In genomic region chr4:770022-770421, GRCh38 we compare ENCODE assay signal across 26 cellular contexts. TPM values are rescaled to one million over a fixed set of nuclear protein-coding genes. Genes with fewer than 3 reads are reported as not detected.
A peak's percentile ranks its signal among the peaks of the same experiment; 100 is the strongest.
DNase-seq lines count a peak whose midpoint lies in the region; ATAC-seq and TF ChIP-seq lines count a peak whose summit lies in the region.
"Had no signal": no experiment of that assay in that cellular context is flagged by ENCODE, and none has a peak within 500 bp of the region (broad histone marks: within the 10 kb centered on the region; RNA-seq: fewer than 3 reads in every experiment).

No MANE protein-coding gene starts in this region.

- H4K20me1 ChIP-seq in HCT116 (ENCODE audit: insufficient read depth) (peaks cover 10% of the 10 kb centered on the region; the same call in 1 of the 2 replicates), osteoblast (ENCODE audit: insufficient read depth, low read length) (peaks cover 71% of the 10 kb centered on the region)

- TF ChIP-seq CTCF in HCT116 (IDR thresholded peaks at IDR 0.05 in 2 of 3, conservative IDR thresholded peaks at IDR 0.05 in 1 of 3; ENCODE audit: borderline replicate concordance in 1 of 3, insufficient read depth in 1 of 3, low read depth in 2 of 3, low read length in 2 of 3): no peak
- TF ChIP-seq CTCF in endothelial cell (IDR thresholded peaks at IDR 0.05; ENCODE audit: unreplicated experiment): no peak
- TF ChIP-seq CTCF in osteoblast (IDR thresholded peaks at IDR 0.05; ENCODE audit: extremely low read depth, low read depth, low read length): no peak

- RAD21 ChIA-PET in HCT116 (lab: Charles Lee; ENCODE audit: low non-redundant PET in 1 of 2, low total read pairs in 2 of 2, uncharacterized antibody in 2 of 2, unreplicated experiment in 2 of 2): no interaction called here

- H3K4me1 ChIP-seq in HCT116 (ENCODE audit: control insufficient read depth in 1 of 2, insufficient read depth in 2 of 2, low read length in 2 of 2) (no peaks in the 10 kb centered on the region; a peak in 1 of 4 replicates), osteoblast (ENCODE audit: insufficient read depth, low read length) (peaks cover 17% of the 10 kb centered on the region)

- H3K4me3 ChIP-seq in HCT116 (replicated peaks in 1 of 2; ENCODE audit: low read depth in 1 of 2, low read length in 2 of 2) (no peak overlapping the region), osteoblast (ENCODE audit: insufficient read depth, low read length) (no peak overlapping the region)
- H3K4me3 ChIP-seq: suprapubic skin had no signal

- TF ChIP-seq RAD21 in HCT116 (IDR thresholded peaks at IDR 0.05; ENCODE audit: low read depth): no peak

- H3K4me1 Mint-ChIP-seq in activated T-cell treated with anti-CD3 and anti-CD28 coated beads, Interleukin-2, amount 50 U/mL, for 24 hours (ENCODE audit: low read depth): peaks cover 47% of the 10 kb centered on the region
- peaks cover 16% of the 10 kb centered on the region for H3K4me1 Mint-ChIP-seq in activated T-cell treated with anti-CD3 and anti-CD28 coated beads, Interleukin-2, amount 50 U/mL, for 72 hours (ENCODE audit: low read depth)
- H3K4me1 Mint-ChIP-seq in endothelial cell (ENCODE audit: unreplicated experiment): peaks cover 22% of the 10 kb centered on the region

- no peak for TF ChIP-seq POLR2A in HCT116 (IDR thresholded peaks at IDR 0.05; ENCODE audit: borderline replicate concordance, extremely low read depth, insufficient read depth, insufficient read length)

- H3K9me3 Mint-ChIP-seq in activated T-cell treated with anti-CD3 and anti-CD28 coated beads, Interleukin-2, amount 50 U/mL, for 24 hours: no peaks in the 10 kb centered on the region
- no peaks in the 10 kb centered on the region for H3K9me3 Mint-ChIP-seq in activated T-cell treated with anti-CD3 and anti-CD28 coated beads, Interleukin-2, amount 50 U/mL, for 72 hours
- no peaks in the 10 kb centered on the region for H3K9me3 Mint-ChIP-seq in endothelial cell (ENCODE audit: unreplicated experiment)
- H3K9me3 Mint-ChIP-seq: CD4-positive, alpha-beta T cell; T-helper 1 cell treated with Interleukin-12 subunit alpha and Interleukin-12 subunit beta and Interleukin-4 antibody, amounts not matched to agents 30 μg/mL and 1 μg/mL, for 36 hours had no signal

- TSS peak; percentile 1 for BruUV-seq in HCT116 (replicated peaks; lab: Mats Ljungman, UMichigan)

- H3K36me3 Mint-ChIP-seq in activated T-cell treated with anti-CD3 and anti-CD28 coated beads, Interleukin-2, amount 50 U/mL, for 24 hours (ENCODE audit: low read depth): peaks cover 83% of the 10 kb centered on the region
- peaks cover 5 to 16% of the 10 kb centered on the region in 2 donors for H3K36me3 Mint-ChIP-seq in activated T-cell treated with anti-CD3 and anti-CD28 coated beads, Interleukin-2, amount 50 U/mL, for 72 hours (ENCODE audit: insufficient read depth in 2 of 2)
- peaks cover 48% of the 10 kb centered on the region for H3K36me3 Mint-ChIP-seq in endothelial cell (ENCODE audit: low read depth, unreplicated experiment)

- H3K36me3 ChIP-seq in HCT116 (ENCODE audit: control insufficient read depth in 1 of 2, insufficient read depth in 2 of 2, low read length in 2 of 2) (peaks cover 20 to 25% of the 10 kb centered on the region in 2 experiments), osteoblast (ENCODE audit: insufficient read depth, low read length) (peaks cover 73% of the 10 kb centered on the region)

- H3K27ac ChIP-seq in HCT116 (ENCODE audit: low read depth, low read length) (no peak overlapping the region), osteoblast (ENCODE audit: low read depth, low read length) (no peak overlapping the region)
- H3K27ac ChIP-seq: 22Rv1, RWPE1, suprapubic skin had no signal

- H3K9ac ChIP-seq in HCT116 (ENCODE audit: low read length): no peak overlapping the region
- H3K9ac ChIP-seq: SK-N-SH had no signal

- H3K9me2 ChIP-seq in HCT116 (ENCODE audit: insufficient read depth): no peaks in the 10 kb centered on the region
- H3K9me2 ChIP-seq: SK-N-SH had no signal

- H3K4me2 ChIP-seq in HCT116 (ENCODE audit: low read length) (no peak overlapping the region), osteoblast (ENCODE audit: insufficient read depth, low read length) (no peak overlapping the region)
- H3K4me2 ChIP-seq: SK-N-SH had no signal

- H3K79me2 ChIP-seq in HCT116 (ENCODE audit: insufficient read depth, low read length) (peaks cover 56% of the 10 kb centered on the region), osteoblast (ENCODE audit: insufficient read depth, low read length) (peaks cover 87% of the 10 kb centered on the region)

- ATAC-seq in activated T-cell treated with anti-CD3 and anti-CD28 coated beads, Interleukin-2, amount 50 U/mL, for 72 hours (replicated peaks in 1 of 2): no peak
- ATAC-seq in HCT116: no peak

- H2AFZ ChIP-seq in HCT116 (ENCODE audit: low read depth, low read length, poor library complexity, severe bottlenecking): no peak overlapping the region
- H2AFZ ChIP-seq in osteoblast (ENCODE audit: low read length): no peak overlapping the region

- peak overlapping the region; percentile 41 for H3K27ac Mint-ChIP-seq in activated T-cell treated with anti-CD3 and anti-CD28 coated beads, Interleukin-2, amount 50 U/mL, for 24 hours
- H3K27ac Mint-ChIP-seq in activated T-cell treated with anti-CD3 and anti-CD28 coated beads, Interleukin-2, amount 50 U/mL, for 72 hours: no peak overlapping the region
- H3K27ac Mint-ChIP-seq in endothelial cell (ENCODE audit: unreplicated experiment): no peak overlapping the region
- H3K27ac Mint-ChIP-seq: CD4-positive, alpha-beta T cell; T-helper 1 cell treated with Interleukin-12 subunit alpha and Interleukin-12 subunit beta and Interleukin-4 antibody, amounts not matched to agents 30 μg/mL and 1 μg/mL, for 36 hours had no signal

- intact Hi-C loops in HCT116 (cut with micrococcal nuclease): no loop called here

- H3K9me3 ChIP-seq in HCT116 (ENCODE audit: control insufficient read depth in 1 of 2, insufficient read depth in 1 of 2, low read depth in 1 of 2, low read length in 2 of 2) (no peaks in the 10 kb centered on the region), osteoblast (ENCODE audit: low read depth, low read length) (no peaks in the 10 kb centered on the region)
- H3K9me3 ChIP-seq: SK-N-SH, suprapubic skin had no signal

- POLR2A ChIA-PET in HCT116 (lab: Charles Lee): no interaction called here

- H3K27me3 Mint-ChIP-seq in activated T-cell treated with anti-CD3 and anti-CD28 coated beads, Interleukin-2, amount 50 U/mL, for 24 hours: no peaks in the 10 kb centered on the region
- no peaks in the 10 kb centered on the region for H3K27me3 Mint-ChIP-seq in activated T-cell treated with anti-CD3 and anti-CD28 coated beads, Interleukin-2, amount 50 U/mL, for 72 hours (ENCODE audit: low read depth)
- H3K27me3 Mint-ChIP-seq in endothelial cell (ENCODE audit: unreplicated experiment): peaks cover 14% of the 10 kb centered on the region
- H3K27me3 Mint-ChIP-seq: brain; CD4-positive, alpha-beta T cell had no signal

- H3K27me3 ChIP-seq in HCT116 (ENCODE audit: insufficient read depth, low read length) (no peaks in the 10 kb centered on the region), osteoblast (ENCODE audit: insufficient read depth, low read length) (no peaks in the 10 kb centered on the region)
- H3K27me3 ChIP-seq: suprapubic skin had no signal

- H3K4me3 Mint-ChIP-seq in activated T-cell treated with anti-CD3 and anti-CD28 coated beads, Interleukin-2, amount 50 U/mL, for 24 hours: no peak overlapping the region
- no peak overlapping the region for H3K4me3 Mint-ChIP-seq in activated T-cell treated with anti-CD3 and anti-CD28 coated beads, Interleukin-2, amount 50 U/mL, for 72 hours
- H3K4me3 Mint-ChIP-seq in endothelial cell (ENCODE audit: unreplicated experiment): peak overlapping the region; percentile 47
- H3K4me3 Mint-ChIP-seq: brain; CD4-positive, alpha-beta T cell; T-helper 1 cell treated with Interleukin-12 subunit alpha and Interleukin-12 subunit beta and Interleukin-4 antibody, amounts not matched to agents 30 μg/mL and 1 μg/mL, for 36 hours had no signal

- CTCF ChIA-PET in HCT116 (lab: Charles Lee): no interaction called here

- DNase-seq in activated T-cell treated with anti-CD3 and anti-CD28 coated beads, Interleukin-2, amount 50 U/mL, for 24 hours: no peak
- no peak for DNase-seq in activated T-cell treated with anti-CD3 and anti-CD28 coated beads, Interleukin-2, amount 50 U/mL, for 72 hours
- DNase-seq in HCT116 (ENCODE audit: low read depth, low spot score): no peak
- DNase-seq in endothelial cell (ENCODE audit: low spot score): no peak
- peak; percentile 81 for DNase-seq in osteoblast (ENCODE audit: insufficient read length, low spot score, missing footprints)
- DNase-seq in MV-4-11 (lab: John Stamatoyannopoulos, UW): no peak
- DNase-seq in activated CD4-positive, alpha-beta T cell treated with anti-CD3 and anti-CD28 coated beads, Interleukin-2, amount 50 U/mL, for 1 hour: no peak
- no peak for DNase-seq in activated CD4-positive, alpha-beta T cell treated with anti-CD3 and anti-CD28 coated beads for 48 hours
- DNase-seq: activated CD4-positive, CD25-positive, alpha-beta regulatory T cell treated with anti-CD3 and anti-CD28 coated beads, Interleukin-2, amount 50 U/mL, for 72 hours; activated gamma-delta T cell treated with Interleukin-2 at 50 U/mL for 16 hours; activated T-cell treated with anti-CD3 and anti-CD28 coated beads, Interleukin-2, amount 50 U/mL, for 1 hour; CD4-positive, alpha-beta T cell; GOT3; kidney glomerular epithelial cell; mammary epithelial cell; NCI-H1417 treated with DMSO at 0.1 percent for 48 hours; NCI-H2081; NCI-H226; nucleus accumbens; SK-N-SH; stimulated activated naive CD4-positive, alpha-beta T cell had no signal

TF ChIP-seq in HCT116, 20 proteins besides CTCF, POLR2A, EP300 and RAD21:
- TF ChIP-seq POLR2AphosphoS5 (IDR thresholded peaks at IDR 0.05; ENCODE audit: low read depth, low read length): peak; percentile 23; the same call in 1 of the 2 replicates
- no peak for TF ChIP-seq YY1 (IDR thresholded peaks at IDR 0.05; ENCODE audit: extremely low read depth, insufficient replicate concordance, low read depth, low read length)
TF ChIP-seq in HCT116: peak in this region for 1.

RNA-seq across cellular contexts. Expression of gene CPLX1, which starts 55.9 kb away (rescaled TPM):
- total RNA-seq in activated T-cell treated with anti-CD3 and anti-CD28 coated beads, Interleukin-2, amount 50 U/mL, for 72 hours: 1 to 10 TPM; 1.3 to 1.9 TPM
- total RNA-seq in HCT116 (2021; ENCODE audit: unreplicated experiment) (14.5 TPM), endothelial cell (ENCODE audit: unreplicated experiment) (0.46 TPM), osteoblast (not detected in 2 replicates)
- polyA plus RNA-seq in HCT116 (2012): 7.4 and 8.1 TPM in 2 replicates
